In the genomic region with DNA sequence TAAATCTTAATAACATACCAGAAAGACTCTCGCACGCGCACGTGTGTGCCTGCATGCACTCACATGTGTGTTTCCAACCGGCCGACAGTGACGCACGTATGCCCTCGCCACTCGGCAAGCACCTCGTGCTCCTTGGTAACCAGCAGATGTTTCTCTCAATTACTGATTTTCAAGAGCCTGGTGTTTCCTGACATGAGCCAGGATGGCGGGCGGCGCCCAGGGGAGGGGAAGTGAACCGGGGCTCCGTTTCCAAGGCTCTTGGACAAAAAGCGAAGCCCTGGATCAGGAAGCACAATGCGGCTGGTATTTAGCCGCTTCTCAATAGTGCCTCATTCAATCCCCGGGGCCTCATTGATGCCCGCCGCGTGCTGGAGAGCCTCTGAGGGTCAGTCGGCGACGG, we compare ENCODE assay signal across 12 cellular contexts. TPM values are rescaled to one million over a fixed set of nuclear protein-coding genes. Genes with fewer than 3 reads are reported as not detected.
DNase-seq lines count a peak whose midpoint lies in the region; ATAC-seq lines count a peak whose summit lies in the region.
"Had no signal": no experiment of that assay in that cellular context is flagged by ENCODE, and none has a peak within 500 bp of the region (broad histone marks: within the 10 kb centered on the region; RNA-seq: fewer than 3 reads in every experiment).

No MANE protein-coding gene starts in this region.

- peaks cover 48% of the 10 kb centered on the region for H3K4me1 Mint-ChIP-seq in stimulated activated memory B cell treated with anti-CD40 and anti-IgM and Interleukin-4, amounts not matched to agents 10 μg/mL and 1 μg/mL and 100 μg/mL, for 72 hours

- H3K4me3 Mint-ChIP-seq in stimulated activated memory B cell treated with anti-CD40 and anti-IgM and Interleukin-4, amounts not matched to agents 10 μg/mL and 1 μg/mL and 100 μg/mL, for 72 hours: no peak overlapping the region
- H3K4me3 Mint-ChIP-seq: T-helper 1 cell treated with Interleukin-12 subunit alpha and Interleukin-12 subunit beta and Interleukin-4 antibody, amounts not matched to agents 30 μg/mL and 1 μg/mL, for 36 hours had no signal

- H3K79me2 ChIP-seq in GM23248 (ENCODE audit: insufficient read depth): peaks cover 95% of the 10 kb centered on the region

- in situ Hi-C loops in GM23248 (cut with MboI): no loop called here

- no peaks in the 10 kb centered on the region for H3K9me3 ChIP-seq in GM23248 (ENCODE audit: low read depth)
- H3K9me3 ChIP-seq: uterus had no signal

- no peak for ATAC-seq in HG03442 (IDR thresholded peaks at IDR 0.05; ENCODE audit: unreplicated experiment)
- ATAC-seq in stimulated activated memory B cell treated with anti-CD40 and anti-IgM and Interleukin-4, amounts not matched to agents 10 μg/mL and 1 μg/mL and 100 μg/mL, for 72 hours: no peak
- ATAC-seq in HG03342 (IDR thresholded peaks at IDR 0.05; ENCODE audit: unreplicated experiment): no peak
- no peak for ATAC-seq in GM21447 (IDR thresholded peaks at IDR 0.05; ENCODE audit: unreplicated experiment)

- peak; percentile 86 for DNase-seq in GM23248
- DNase-seq in NCI-H748 (lab: John Stamatoyannopoulos, UW; ENCODE audit: unreplicated experiment): peak; percentile 95
- peak; percentile 60 for DNase-seq in glomerular endothelial cell (ENCODE audit: extremely low read depth, low read depth, low spot score)
- DNase-seq in retina: peak; percentile 80
- DNase-seq: activated T-cell treated with anti-CD3 and anti-CD28 coated beads for 4 hours, occipital lobe had no signal

- H3K9ac ChIP-seq in GM23248: peak overlapping the region; percentile 67

- H3K9me3 Mint-ChIP-seq in stimulated activated memory B cell treated with anti-CD40 and anti-IgM and Interleukin-4, amounts not matched to agents 10 μg/mL and 1 μg/mL and 100 μg/mL, for 72 hours: no peaks in the 10 kb centered on the region
- H3K9me3 Mint-ChIP-seq: T-helper 1 cell treated with Interleukin-12 subunit alpha and Interleukin-12 subunit beta and Interleukin-4 antibody, amounts not matched to agents 30 μg/mL and 1 μg/mL, for 36 hours had no signal

- no peaks in the 10 kb centered on the region for H3F3A ChIP-seq in GM23248 (ENCODE audit: insufficient read depth)

- H4K20me1 ChIP-seq in GM23248 (ENCODE audit: insufficient read depth): no peaks in the 10 kb centered on the region

- peak overlapping the region; percentile 43 for H3K4me3 ChIP-seq in GM23248
- H3K4me3 ChIP-seq: uterus had no signal

- no peaks in the 10 kb centered on the region for H3K27me3 ChIP-seq in GM23248 (replicated peaks; ENCODE audit: insufficient read depth)
- H3K27me3 ChIP-seq: uterus had no signal

- H2AFZ ChIP-seq in GM23248: peak overlapping the region; percentile 66

- no peaks in the 10 kb centered on the region for H3K9me2 ChIP-seq in GM23248 (ENCODE audit: insufficient read depth)

- WGBS in GM23248 (ENCODE audit: low coverage in 1 of 2, low lambda C conversion rate in 2 of 2, missing lambda C conversion rate in 2 of 2), 2 experiments: 19 to 20% methylated on average over 26 of the region's 26 CpGs

- no peaks in the 10 kb centered on the region for H3K36me3 Mint-ChIP-seq in stimulated activated memory B cell treated with anti-CD40 and anti-IgM and Interleukin-4, amounts not matched to agents 10 μg/mL and 1 μg/mL and 100 μg/mL, for 72 hours

- no peak overlapping the region for H3K27ac ChIP-seq in GM23248
- H3K27ac ChIP-seq: uterus had no signal

- H3K27me3 Mint-ChIP-seq in stimulated activated memory B cell treated with anti-CD40 and anti-IgM and Interleukin-4, amounts not matched to agents 10 μg/mL and 1 μg/mL and 100 μg/mL, for 72 hours: no peaks in the 10 kb centered on the region

- no peak overlapping the region for H3K27ac Mint-ChIP-seq in stimulated activated memory B cell treated with anti-CD40 and anti-IgM and Interleukin-4, amounts not matched to agents 10 μg/mL and 1 μg/mL and 100 μg/mL, for 72 hours
- H3K27ac Mint-ChIP-seq: T-helper 1 cell treated with Interleukin-12 subunit alpha and Interleukin-12 subunit beta and Interleukin-4 antibody, amounts not matched to agents 30 μg/mL and 1 μg/mL, for 36 hours had no signal

- H3K36me3 ChIP-seq in GM23248 (ENCODE audit: low read depth): no peaks in the 10 kb centered on the region
- H3K36me3 ChIP-seq: uterus had no signal

- H3K4me2 ChIP-seq in GM23248 (ENCODE audit: unreplicated experiment): peak overlapping the region; percentile 21

- no peaks in the 10 kb centered on the region for H3K4me1 ChIP-seq in GM23248 (ENCODE audit: insufficient read depth)

RNA-seq across cellular contexts. Expression of a gene that starts 37.7 kb away (rescaled TPM):
- 6.1 and 6.6 TPM in 2 replicates for total RNA-seq in GM23248 (2014; rRNA removed; shearing (Covaris generic))
- 11.8 and 12.5 TPM in 2 replicates for polyA plus RNA-seq in GM23248 (2016; fragmentation: Nextera tagmentation; extraction: Ambion mirVana)
- total RNA-seq in glomerular endothelial cell: 11.9 and 16.2 TPM in 2 replicates

RNA-seq across cellular contexts. Expression of a gene that starts 51.9 kb away (rescaled TPM):
- total RNA-seq in GM23248 (2014; rRNA removed; shearing (Covaris generic)): not detected in 2 replicates
- polyA plus RNA-seq in GM23248 (2016; fragmentation: Nextera tagmentation; extraction: Ambion mirVana): not detected in 2 replicates
- not detected in 2 replicates for total RNA-seq in glomerular endothelial cell
- total RNA-seq: occipital lobe had no signal
